25 cellular contexts compared by ENCODE assay signal in genomic region chr14:37848985-37849605, GRCh38.
DNase-seq lines count a peak whose midpoint lies in the region; ATAC-seq, FAIRE-seq and TF ChIP-seq lines count a peak whose summit lies in the region.
"Had no signal": no experiment of that assay in that cellular context is flagged by ENCODE, and none has a peak within 500 bp of the region (broad histone marks: within the 10 kb centered on the region; RNA-seq: fewer than 3 reads in every experiment).

No MANE protein-coding gene starts in this region.

- TF ChIP-seq CTCF in HepG2 (CRISPR knock-in tag; IDR thresholded peaks at IDR 0.05) = no peak
- TF ChIP-seq CTCF in right lobe of liver (IDR thresholded peaks at IDR 0.05) = no peak
- TF ChIP-seq CTCF in WTC11 (IDR thresholded peaks at IDR 0.05) = no peak

- WGBS in HepG2 (ENCODE audit: low lambda C conversion rate) = 85% methylated on average over 2 of the region's 2 CpGs
- WGBS in right lobe of liver (ENCODE audit: insufficient coverage, low coverage, low lambda C conversion rate, missing lambda C conversion rate) = 90% methylated on average over 2 of the region's 2 CpGs

- H3K79me2 ChIP-seq in HepG2 (ENCODE audit: insufficient read depth, low read length) = no peaks in the 10 kb centered on the region

- ATAC-seq in HepG2 (peak; percentile 74), right lobe of liver (no peak), WTC11 (no peak), GM18502 (IDR thresholded peaks at IDR 0.05; ENCODE audit: poor library complexity, unreplicated experiment) (no peak)
- ATAC-seq: GM12878 had no signal

- H3K4me2 ChIP-seq in HepG2 (ENCODE audit: low read depth, low read length) = peak overlapping the region; percentile 4; the same call in 1 of the 2 replicates
- H3K4me2 ChIP-seq: BLaER1 had no signal

- no peaks in the 10 kb centered on the region for H4K20me1 ChIP-seq in HepG2 (ENCODE audit: insufficient read depth, low read length)
- H4K20me1 ChIP-seq: BLaER1 had no signal

- no peaks in the 10 kb centered on the region for H3K9me3 Mint-ChIP-seq in WTC11
- H3K9me3 Mint-ChIP-seq: CD4-positive, alpha-beta memory T cell; CD8-positive, alpha-beta memory T cell had no signal

- TF ChIP-seq EP300 in HepG2 (IDR thresholded peaks at IDR 0.05; ENCODE audit: low read depth in 2 of 2, low read length in 2 of 2) (peak in 1 of 2 experiments; percentile 82; a peak in 2 of 4 replicates), HepG2 (CRISPR knock-in tag; IDR thresholded peaks at IDR 0.05; ENCODE audit: borderline replicate concordance) (no peak)

- in situ Hi-C loops in HepG2 (cut with HindIII; ENCODE audit: extremely low pct_ligation_motif_present, low pct_unique_long_range_greater_than_20kb) = loop anchor here (25.0 kb wide), 1 partner anchor 1987 kb away; no protein-coding TSS in a partner anchor

- intact Hi-C loops in HepG2 (cut with micrococcal nuclease; ENCODE audit: unreplicated experiment) (loop anchor here (2.0 kb wide), 1 partner anchor 30 kb away; no protein-coding TSS in a partner anchor), right lobe of liver (cut with DNase I) (no loop called here)

- H3K4me1 ChIP-seq in HepG2 (ENCODE audit: insufficient read depth, low read length) (peaks cover 39% of the 10 kb centered on the region), right lobe of liver (no peaks in the 10 kb centered on the region)
- H3K4me1 ChIP-seq: BE2C, BLaER1 had no signal

- H3K4me3 Mint-ChIP-seq in WTC11 = no peak overlapping the region
- H3K4me3 Mint-ChIP-seq: CD14-positive monocyte; CD4-positive, alpha-beta memory T cell; CD4-positive, CD25-positive, alpha-beta regulatory T cell; CD8-positive, alpha-beta memory T cell had no signal

- no peak overlapping the region for H3K9ac ChIP-seq in HepG2 (ENCODE audit: insufficient read depth, low read depth, low read length)
- H3K9ac ChIP-seq: BLaER1 had no signal

- H3K27ac Mint-ChIP-seq in WTC11 = no peak overlapping the region
- H3K27ac Mint-ChIP-seq: CD4-positive, alpha-beta memory T cell; CD4-positive, CD25-positive, alpha-beta regulatory T cell; CD8-positive, alpha-beta memory T cell had no signal

- BruUV-seq in HepG2 (replicated peaks; lab: Mats Ljungman, UMichigan) = no TSS peak

- H3K4me1 Mint-ChIP-seq in WTC11 = peaks cover 8% of the 10 kb centered on the region
- H3K4me1 Mint-ChIP-seq: CD14-positive monocyte; CD4-positive, alpha-beta memory T cell; CD4-positive, CD25-positive, alpha-beta regulatory T cell; CD8-positive, alpha-beta memory T cell had no signal

- no peaks in the 10 kb centered on the region; the same call in 1 of the 2 replicates for H3K27me3 Mint-ChIP-seq in WTC11 (ENCODE audit: low read depth)
- H3K27me3 Mint-ChIP-seq: CD4-positive, CD25-positive, alpha-beta regulatory T cell; CD8-positive, alpha-beta memory T cell had no signal

- CTCF ChIA-PET in HepG2 (lab: Yijun Ruan, JAX; ENCODE audit: low intra/inter-chr PET ratio, low total read pairs) = no interaction called here
- CTCF ChIA-PET in WTC11 (lab: Charles Lee) = no interaction called here

- no peak for TF ChIP-seq POLR2A in HepG2 (IDR thresholded peaks at IDR 0.05; ENCODE audit: insufficient read depth in 1 of 2, low read depth in 2 of 2, low read length in 2 of 2)
- no peak for TF ChIP-seq POLR2A in right lobe of liver (IDR thresholded peaks at IDR 0.05)

- no peaks in the 10 kb centered on the region for H3K36me3 Mint-ChIP-seq in WTC11
- H3K36me3 Mint-ChIP-seq: CD14-positive monocyte; CD4-positive, alpha-beta memory T cell; CD4-positive, CD25-positive, alpha-beta regulatory T cell had no signal

- POLR2A ChIA-PET in HepG2 (lab: Yijun Ruan, JAX) (interaction anchor here (1.2 to 1.8 kb wide), 4 partner anchors 10 to 137 kb away, joined by 3 to 8 read pairs (median 3); no protein-coding TSS in a partner anchor), WTC11 (lab: Charles Lee) (no interaction called here)

- no peak for TF ChIP-seq RAD21 in HepG2 (CRISPR knock-in tag; IDR thresholded peaks at IDR 0.05)

- FAIRE-seq in HepG2 (lab: Jason Lieb, UNC) = no peak
- FAIRE-seq: GM12878, GM12892, GM19239 had no signal

- H3K27me3 ChIP-seq in HepG2 (ENCODE audit: control insufficient read depth in 1 of 2, insufficient read depth in 2 of 2, low read length in 2 of 2) (no peaks in the 10 kb centered on the region), right lobe of liver (no peaks in the 10 kb centered on the region)
- H3K27me3 ChIP-seq: BLaER1 had no signal

- H3K4me3 ChIP-seq in HepG2 (replicated peaks in 1 of 3; ENCODE audit: insufficient read depth in 1 of 3, low read depth in 2 of 3, low read length in 3 of 3) = no peak overlapping the region
- H3K4me3 ChIP-seq in right lobe of liver = no peak overlapping the region
- H3K4me3 ChIP-seq: BLaER1, GM12878 had no signal

- no peaks in the 10 kb centered on the region for H3K36me3 ChIP-seq in HepG2 (replicated peaks in 1 of 2; ENCODE audit: control insufficient read depth in 1 of 2, insufficient read depth in 2 of 2, low read length in 2 of 2)
- no peaks in the 10 kb centered on the region for H3K36me3 ChIP-seq in right lobe of liver
- H3K36me3 ChIP-seq: BE2C, BLaER1 had no signal

- H3K27ac ChIP-seq in HepG2 (ENCODE audit: extremely low read length, insufficient read depth, low read length) (no peak overlapping the region), right lobe of liver (no peak overlapping the region)
- H3K27ac ChIP-seq: 22Rv1, BLaER1 had no signal

- peak; percentile 86 for DNase-seq in HepG2 (ENCODE audit: low spot score)
- DNase-seq in right lobe of liver = no peak
- DNase-seq in WTC11 (ENCODE audit: low spot score) = no peak
- no peak for DNase-seq in globus pallidus (ENCODE audit: low spot score)
- DNase-seq: ACHN; BE2C; C1 segment of cervical spinal cord; CD4-positive, alpha-beta memory T cell; CD4-positive, CD25-positive, alpha-beta regulatory T cell; CD8-positive, alpha-beta memory T cell; COR-L47; DMS 273 treated with DMSO at 0.1 percent for 48 hours; DMS153; DMS53; DMS79; DND-41; EL; GDM1 had no signal

- H2AFZ ChIP-seq in HepG2 (ENCODE audit: low read length) = no peak overlapping the region

- H3K9me3 ChIP-seq in HepG2 (ENCODE audit: low read length) (no peaks in the 10 kb centered on the region), right lobe of liver (no peaks in the 10 kb centered on the region)
- H3K9me3 ChIP-seq: BE2C, BLaER1 had no signal

TF ChIP-seq in HepG2, 621 proteins besides CTCF, POLR2A, EP300 and RAD21 (continues in another document):
- TF ChIP-seq GPN1 (CRISPR knock-in tag; IDR thresholded peaks at IDR 0.05; ENCODE audit: borderline replicate concordance) = no peak
- no peak for TF ChIP-seq GATA4 (IDR thresholded peaks at IDR 0.05; ENCODE audit: borderline replicate concordance, low read depth)
- TF ChIP-seq NKX3-1 (CRISPR knock-in tag; IDR thresholded peaks at IDR 0.05) = no peak
- no peak for TF ChIP-seq HOXD1 (CRISPR knock-in tag; IDR thresholded peaks at IDR 0.05)
- no peak for TF ChIP-seq ZNF563 (CRISPR knock-in tag; IDR thresholded peaks at IDR 0.05)
- no peak for TF ChIP-seq ZNF33A (CRISPR knock-in tag; IDR thresholded peaks at IDR 0.05; ENCODE audit: borderline replicate concordance)
- no peak for TF ChIP-seq ZNF772 (CRISPR knock-in tag; IDR thresholded peaks at IDR 0.05)
- no peak for TF ChIP-seq ZMYM3 (CRISPR knock-in tag; IDR thresholded peaks at IDR 0.05)
- no peak for TF ChIP-seq MXD1 (CRISPR knock-in tag; IDR thresholded peaks at IDR 0.05)
- TF ChIP-seq EHMT2 (IDR thresholded peaks at IDR 0.05; ENCODE audit: borderline replicate concordance, low read depth, low read length) = peak; percentile 93; the same call in 1 of the 2 replicates
- TF ChIP-seq BATF2 (CRISPR knock-in tag; IDR thresholded peaks at IDR 0.05) = no peak
- TF ChIP-seq ZFP1 (CRISPR knock-in tag; IDR thresholded peaks at IDR 0.05) = no peak; the same call in 1 of the 2 replicates
- TF ChIP-seq HDAC1 (CRISPR knock-in tag; IDR thresholded peaks at IDR 0.05) = no peak

TF ChIP-seq in WTC11, 78 proteins besides CTCF, POLR2A, EP300 and RAD21:
- TF ChIP-seq ESRRA (CRISPR knock-in tag; IDR thresholded peaks at IDR 0.05; ENCODE audit: borderline replicate concordance) (no peak), GABPB1 (CRISPR knock-in tag; IDR thresholded peaks at IDR 0.05) (peak; percentile 28; the same call in 1 of the 2 replicates)

Comparison
In these comparisons a context has a peak if more than half of its experiments do, and no peak if none do; other contexts are left out.
1. Of the 50 proteins assayed by ChIP-seq in both HepG2 and WTC11: peak only in HepG2: FOXJ3, FOXK1 and FOXP4; only in WTC11: GABPB1; in both: none; in neither: 44; mixed calls (peak in some experiments, not most) for 2.